In genomic region chr3:51514210-51514609, GRCh38 we compare ENCODE assay signal across 8 cellular contexts.
"Had no signal": no experiment of that assay in that cellular context is flagged by ENCODE, and none has a peak within 500 bp of the region (broad histone marks: within the 10 kb centered on the region; RNA-seq: fewer than 3 reads in every experiment).

No MANE protein-coding gene starts in this region.

- H3K9me3 Mint-ChIP-seq: GM23338, H9 had no signal

- H3K4me2 ChIP-seq: GM23338 had no signal

- FAIRE-seq: H1, H54, HTR-8/SVneo, K562 had no signal

- DNase-seq: H9, HCEC 1CT, IMR-90 had no signal

- H3K4me1 Mint-ChIP-seq: GM23338, H9 had no signal

- ATAC-seq: GM23338, K562 had no signal

- H3K4me3 ChIP-seq: GM23338, K562 had no signal

- H3K27ac Mint-ChIP-seq: GM23338, H9 had no signal

- H2AFZ ChIP-seq: GM23338 had no signal

- H3K4me3 Mint-ChIP-seq: GM23338, H9 had no signal
